Comparison of ENCODE assay signal across 3 cellular contexts in genomic region chr7:76567311-76567710, GRCh38. TPM values are rescaled to one million over a fixed set of nuclear protein-coding genes. Genes with fewer than 3 reads are reported as not detected.
"Had no signal": no experiment of that assay in that cellular context is flagged by ENCODE, and none has a peak within 500 bp of the region (broad histone marks: within the 10 kb centered on the region; RNA-seq: fewer than 3 reads in every experiment).

No MANE protein-coding gene starts in this region.

RNA-seq across cellular contexts. Expression of gene SPDYE16, which starts 24.2 kb away (rescaled TPM):
- total RNA-seq: GM23338, H1, H9 had no signal
